Comparison of ENCODE assay signal across 2 cellular contexts in the genomic region with DNA sequence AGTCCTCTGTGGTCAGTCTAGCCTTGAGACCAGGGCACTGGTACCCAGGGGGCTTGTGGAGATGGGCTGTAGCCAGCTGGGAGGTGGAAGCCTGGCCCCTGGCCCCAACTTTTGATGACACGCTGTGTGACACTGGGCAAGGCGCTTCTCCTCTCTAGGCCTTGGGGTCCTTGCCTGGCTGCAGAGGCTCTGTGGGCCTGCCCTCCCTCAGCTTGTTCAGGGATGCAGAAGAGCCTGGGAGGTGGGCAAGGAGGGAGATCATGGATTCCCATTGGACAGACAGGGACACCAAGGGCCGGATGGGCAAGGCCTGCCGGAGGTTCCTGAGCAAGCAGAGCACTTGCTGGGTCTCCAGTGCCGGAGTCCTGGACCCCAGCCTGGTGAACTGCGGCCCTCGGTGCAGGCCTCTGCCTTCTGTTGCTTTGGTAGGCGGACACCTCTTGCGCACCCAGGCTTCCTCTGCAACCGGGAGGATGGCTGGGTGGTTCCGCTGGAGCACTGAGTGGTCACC.
TF ChIP-seq lines count a peak whose summit lies in the region.

No MANE protein-coding gene starts in this region.

TF ChIP-seq in SK-N-SH, 30 proteins besides CTCF, POLR2A, EP300 and RAD21:
- no peak for TF ChIP-seq FOXM1 (IDR thresholded peaks at IDR 0.05; ENCODE audit: low read depth)
- TF ChIP-seq, protein P1, sequence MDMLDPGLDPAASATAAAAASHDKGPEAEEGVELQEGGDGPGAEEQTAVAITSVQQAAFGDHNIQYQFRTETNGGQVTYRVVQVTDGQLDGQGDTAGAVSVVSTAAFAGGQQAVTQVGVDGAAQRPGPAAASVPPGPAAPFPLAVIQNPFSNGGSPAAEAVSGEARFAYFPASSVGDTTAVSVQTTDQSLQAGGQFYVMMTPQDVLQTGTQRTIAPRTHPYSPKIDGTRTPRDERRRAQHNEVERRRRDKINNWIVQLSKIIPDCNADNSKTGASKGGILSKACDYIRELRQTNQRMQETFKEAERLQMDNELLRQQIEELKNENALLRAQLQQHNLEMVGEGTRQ (IDR thresholded peaks at IDR 0.05; ENCODE audit: borderline replicate concordance, low read depth, low read length): no peak
- no peak for TF ChIP-seq USF1 (IDR thresholded peaks at IDR 0.05; ENCODE audit: borderline replicate concordance, low read depth)
- TF ChIP-seq FOSL2 (IDR thresholded peaks at IDR 0.05; ENCODE audit: borderline replicate concordance, low read depth): no peak
- TF ChIP-seq, protein P2, sequence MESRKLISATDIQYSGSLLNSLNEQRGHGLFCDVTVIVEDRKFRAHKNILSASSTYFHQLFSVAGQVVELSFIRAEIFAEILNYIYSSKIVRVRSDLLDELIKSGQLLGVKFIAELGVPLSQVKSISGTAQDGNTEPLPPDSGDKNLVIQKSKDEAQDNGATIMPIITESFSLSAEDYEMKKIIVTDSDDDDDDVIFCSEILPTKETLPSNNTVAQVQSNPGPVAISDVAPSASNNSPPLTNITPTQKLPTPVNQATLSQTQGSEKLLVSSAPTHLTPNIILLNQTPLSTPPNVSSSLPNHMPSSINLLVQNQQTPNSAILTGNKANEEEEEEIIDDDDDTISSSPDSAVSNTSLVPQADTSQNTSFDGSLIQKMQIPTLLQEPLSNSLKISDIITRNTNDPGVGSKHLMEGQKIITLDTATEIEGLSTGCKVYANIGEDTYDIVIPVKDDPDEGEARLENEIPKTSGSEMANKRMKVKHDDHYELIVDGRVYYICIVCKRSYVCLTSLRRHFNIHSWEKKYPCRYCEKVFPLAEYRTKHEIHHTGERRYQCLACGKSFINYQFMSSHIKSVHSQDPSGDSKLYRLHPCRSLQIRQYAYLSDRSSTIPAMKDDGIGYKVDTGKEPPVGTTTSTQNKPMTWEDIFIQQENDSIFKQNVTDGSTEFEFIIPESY (IDR thresholded peaks at IDR 0.05; ENCODE audit: borderline replicate concordance, low read depth): no peak
- TF ChIP-seq POLR2AphosphoS5 (IDR thresholded peaks at IDR 0.05; ENCODE audit: low read depth, low read length): no peak
- TF ChIP-seq GABPA (IDR thresholded peaks at IDR 0.05; ENCODE audit: low read depth): no peak

TF ChIP-seq in SK-N-SH treated with all-trans-retinoic acid at 6 μM for 48 hours, 23 proteins besides CTCF, POLR2A, EP300 and RAD21:
- no peak for TF ChIP-seq ZC3H10 (CRISPR knock-in tag; IDR thresholded peaks at IDR 0.05)
- TF ChIP-seq ZFP30 (CRISPR knock-in tag; IDR thresholded peaks at IDR 0.05): no peak
- TF ChIP-seq RARB (CRISPR knock-in tag; IDR thresholded peaks at IDR 0.05): no peak
- no peak for TF ChIP-seq TOX (CRISPR knock-in tag; IDR thresholded peaks at IDR 0.05; ENCODE audit: borderline replicate concordance)
- no peak for TF ChIP-seq TCF4 (CRISPR knock-in tag; IDR thresholded peaks at IDR 0.05; ENCODE audit: borderline replicate concordance)
- TF ChIP-seq ZFP3 (CRISPR knock-in tag; IDR thresholded peaks at IDR 0.05): no peak
- no peak for TF ChIP-seq ZNF70 (CRISPR knock-in tag; IDR thresholded peaks at IDR 0.05)
- TF ChIP-seq CSRNP3 (CRISPR knock-in tag; IDR thresholded peaks at IDR 0.05): no peak
